In genomic region chr14:34247605-34248004, GRCh38 we compare ENCODE assay signal across 28 cellular contexts.
"Had no signal": no experiment of that assay in that cellular context is flagged by ENCODE, and none has a peak within 500 bp of the region (broad histone marks: within the 10 kb centered on the region; RNA-seq: fewer than 3 reads in every experiment).

No MANE protein-coding gene starts in this region.

- H3K36me3 ChIP-seq: esophagus squamous epithelium, gastroesophageal sphincter, heart right ventricle had no signal

- H3K4me3 ChIP-seq: body of pancreas, esophagus squamous epithelium, gastroesophageal sphincter, heart right ventricle had no signal

- H3K9me3 ChIP-seq: body of pancreas, esophagus squamous epithelium, gastroesophageal sphincter, heart right ventricle had no signal

- DNase-seq: activated CD4-positive, alpha-beta memory T cell treated with anti-CD3 and anti-CD28 coated beads for 36 hours; activated CD4-positive, alpha-beta T cell treated with anti-CD3 and anti-CD28 coated beads for 36 hours; activated CD4-positive, alpha-beta T cell treated with anti-CD3 and anti-CD28 coated beads, Interleukin-2, amount 10 ng/mL, durations not matched to agents 24 days and 14 days; activated CD4-positive, CD25-positive, alpha-beta regulatory T cell; activated CD4-positive, CD25-positive, alpha-beta regulatory T cell treated with anti-CD3 and anti-CD28 coated beads, Interleukin-2, amount 50 U/mL, for 72 hours; activated CD8-positive, alpha-beta memory T cell treated with anti-CD3 and anti-CD28 coated beads, Interleukin-2, amount 10 ng/mL, durations not matched to agents 7 days and 5 days; activated CD8-positive, alpha-beta memory T cell treated with anti-CD3 and anti-CD28 coated beads, Interleukin-2, amount 50 U/mL, for 4 hours; activated CD8-positive, alpha-beta T cell treated with anti-CD3 and anti-CD28 coated beads, Interleukin-2, amount 10 ng/mL, durations not matched to agents 7 days and 5 days; activated effector memory CD4-positive, alpha-beta T cell treated with anti-CD3 and anti-CD28 coated beads, Interleukin-2, amount 50 U/mL, for 16 hours; activated naive CD4-positive, alpha-beta T cell treated with anti-CD3 and anti-CD28 coated beads for 36 hours; activated naive CD8-positive, alpha-beta T cell treated with anti-CD3 and anti-CD28 coated beads for 36 hours; activated naive CD8-positive, alpha-beta T cell treated with anti-CD3 and anti-CD28 coated beads, Interleukin-2, amount 50 U/mL, for 24 hours; activated T-cell treated with anti-CD3 and anti-CD28 coated beads, Interleukin-2, amount 50 U/mL, for 1 hour; activated T-cell treated with anti-CD3 and anti-CD28 coated beads, Interleukin-2, amount 50 U/mL, for 48 hours; amniotic stem cell; anterior cingulate cortex; body of pancreas; caudate nucleus; cortex of kidney; dermis blood vessel endothelial cell; effector CD4-positive, alpha-beta T cell; effector memory CD8-positive, alpha-beta T cell; erythroblast; esophagus squamous epithelium; foreskin melanocyte; heart right ventricle; T-helper 2 cell had no signal

- H3K27ac ChIP-seq: body of pancreas, esophagus squamous epithelium, gastroesophageal sphincter, heart right ventricle had no signal

- H3K27me3 ChIP-seq: body of pancreas, esophagus squamous epithelium, gastroesophageal sphincter, heart right ventricle had no signal

- H3K4me1 ChIP-seq: body of pancreas had no signal

- ATAC-seq: activated CD4-positive, alpha-beta T cell treated with anti-CD3 and anti-CD28 coated beads for 36 hours; activated CD8-positive, alpha-beta memory T cell treated with anti-CD3 and anti-CD28 coated beads, Interleukin-2, amount 10 ng/mL, durations not matched to agents 7 days and 5 days; activated CD8-positive, alpha-beta T cell treated with anti-CD3 and anti-CD28 coated beads, Interleukin-2, amount 10 ng/mL, durations not matched to agents 7 days and 5 days; activated naive CD8-positive, alpha-beta T cell treated with anti-CD3 and anti-CD28 coated beads, Interleukin-2, amount 50 U/mL, for 24 hours; body of pancreas; effector memory CD8-positive, alpha-beta T cell; gastroesophageal sphincter; heart right ventricle had no signal
